ENCODE assay signal across 27 cellular contexts in genomic region chr9:83023151-83023550, GRCh38.
"Had no signal": no experiment of that assay in that cellular context is flagged by ENCODE, and none has a peak within 500 bp of the region (broad histone marks: within the 10 kb centered on the region; RNA-seq: fewer than 3 reads in every experiment).

No MANE protein-coding gene starts in this region.

- H3K9me3 ChIP-seq: colonic mucosa, esophagus squamous epithelium had no signal

- H3K9me3 Mint-ChIP-seq: dendritic cell treated with granulocyte-macrophage colony-stimulating factor and Interleukin-4, amounts not matched to agents 40 ng/mL and 50 ng/mL, for 4 days; endodermal cell had no signal

- FAIRE-seq: colon, endometrium, endothelial cell of umbilical vein, frontal cortex had no signal

- DNase-seq: colonic mucosa; cortex of kidney; dermis blood vessel endothelial cell; dorsolateral prefrontal cortex; effector CD4-positive, alpha-beta T cell; effector CD8-positive, alpha-beta T cell; effector memory CD8-positive, alpha-beta T cell; endodermal cell; erythroblast; esophagus squamous epithelium; foreskin fibroblast; foreskin keratinocyte; foreskin melanocyte; gastrocnemius medialis; glutamatergic neuron; head of caudate nucleus; heart left ventricle; heart right ventricle had no signal

- H3K4me3 Mint-ChIP-seq: dendritic cell treated with granulocyte-macrophage colony-stimulating factor and Interleukin-4, amounts not matched to agents 40 ng/mL and 50 ng/mL, for 4 days; effector memory CD8-positive, alpha-beta T cell; endodermal cell had no signal

- H3K4me1 Mint-ChIP-seq: endodermal cell had no signal

- H3K4me1 ChIP-seq: colonic mucosa, esophagus muscularis mucosa, gastrocnemius medialis, gastroesophageal sphincter, heart left ventricle, heart right ventricle had no signal

- H3K27ac ChIP-seq: colonic mucosa, coronary artery, dorsolateral prefrontal cortex, epithelial cell of prostate, esophagus muscularis mucosa, esophagus squamous epithelium, foreskin keratinocyte, gastrocnemius medialis, gastroesophageal sphincter, heart left ventricle, heart right ventricle had no signal

- H3K27ac Mint-ChIP-seq: dendritic cell treated with granulocyte-macrophage colony-stimulating factor and Interleukin-4, amounts not matched to agents 40 ng/mL and 50 ng/mL, for 4 days; effector memory CD8-positive, alpha-beta T cell; endodermal cell had no signal

- H3K4me3 ChIP-seq: colonic mucosa, coronary artery, dorsolateral prefrontal cortex, esophagus muscularis mucosa, esophagus squamous epithelium, gastrocnemius medialis, gastroesophageal sphincter, heart left ventricle, heart right ventricle had no signal

- H3K27me3 Mint-ChIP-seq: dendritic cell treated with granulocyte-macrophage colony-stimulating factor and Interleukin-4, amounts not matched to agents 40 ng/mL and 50 ng/mL, for 4 days; effector memory CD8-positive, alpha-beta T cell had no signal

- H3K36me3 ChIP-seq: colonic mucosa, esophagus muscularis mucosa, esophagus squamous epithelium, gastrocnemius medialis, gastroesophageal sphincter, heart left ventricle, heart right ventricle had no signal

- H3K27me3 ChIP-seq: colonic mucosa, esophagus muscularis mucosa, esophagus squamous epithelium, foreskin keratinocyte, gastrocnemius medialis, gastroesophageal sphincter, heart left ventricle, heart right ventricle had no signal
